ENCODE assay signal across 7 cellular contexts in genomic region chr16:15672514-15673167, GRCh38. TPM values are rescaled to one million over a fixed set of nuclear protein-coding genes. Genes with fewer than 3 reads are reported as not detected.
A peak's percentile ranks its signal among the peaks of the same experiment; 100 is the strongest.
DNase-seq lines count a peak whose midpoint lies in the region; ATAC-seq and TF ChIP-seq lines count a peak whose summit lies in the region.

No MANE protein-coding gene starts in this region.

- peaks cover 0 to 8% of the 10 kb centered on the region in 2 donors for H3K36me3 ChIP-seq in body of pancreas (replicated peaks in 1 of 2; ENCODE audit: insufficient read depth in 1 of 2, low read depth in 2 of 2)

- in situ Hi-C loops in KBM-7 (cut with MboI; ENCODE audit: low pct_unique_long_range_greater_than_20kb, low sequenced_read_pairs) = no loop called here

- intact Hi-C loops in body of pancreas (cut with DNase I) = no loop called here

- 63 to 76% methylated on average over 18 to 20 of the region's 20 CpGs for WGBS in body of pancreas, 2 donors

- peak; percentile 97 for DNase-seq in KBM-7
- DNase-seq in T1000 (lab: John Stamatoyannopoulos, UW) = peak; percentile 78
- DNase-seq in body of pancreas = peak; percentile 32 to 85 (median 58)
- DNase-seq in iris pigment epithelial cell (ENCODE audit: low read depth) = peak; percentile 98
- DNase-seq in OCI-M2 (lab: John Stamatoyannopoulos, UW; ENCODE audit: unreplicated experiment) = no peak

- no peaks in the 10 kb centered on the region for H3K4me1 ChIP-seq in body of pancreas

- no peaks in the 10 kb centered on the region for H3K27me3 ChIP-seq in body of pancreas

- TF ChIP-seq CTCF in body of pancreas (IDR thresholded peaks at IDR 0.05) = no peak

- peak overlapping the region in 2 of 4 donors; percentile 41 to 63 for H3K27ac ChIP-seq in body of pancreas
- peak overlapping the region in 20 of 21 experiments; percentile 65 to 95 (median 87) for H3K27ac ChIP-seq in skin epidermis

- peak in 1 of 3 donors; percentile 31 for TF ChIP-seq POLR2A in body of pancreas (IDR thresholded peaks at IDR 0.05)

- no peaks in the 10 kb centered on the region for H3K9me3 ChIP-seq in body of pancreas

- H3K4me3 ChIP-seq in body of pancreas (no peak overlapping the region), skin epidermis (peak overlapping the region in 3 of 7 experiments; percentile 12 to 17 (median 14))

- ATAC-seq in body of pancreas = peak; percentile 74
- ATAC-seq in HG03442 (IDR thresholded peaks at IDR 0.05; ENCODE audit: unreplicated experiment) = no peak

RNA-seq across cellular contexts. Expression of gene NDE1, which starts 22.6 kb away (rescaled TPM):
- 10 to 100 TPM; 11.2 to 37.9 TPM for total RNA-seq in body of pancreas

RNA-seq across cellular contexts. Expression of gene MARF1, which starts 29.7 kb away (rescaled TPM):
- 10 to 100 TPM; 28.0 to 33.2 TPM for total RNA-seq in body of pancreas
